Comparison of ENCODE assay signal across 24 cellular contexts in genomic region chr10:85900060-85900459, GRCh38.
A peak's percentile ranks its signal among the peaks of the same experiment; 100 is the strongest.
DNase-seq lines count a peak whose midpoint lies in the region; ATAC-seq, FAIRE-seq and TF ChIP-seq lines count a peak whose summit lies in the region.
"Had no signal": no experiment of that assay in that cellular context is flagged by ENCODE, and none has a peak within 500 bp of the region (broad histone marks: within the 10 kb centered on the region; RNA-seq: fewer than 3 reads in every experiment).

No MANE protein-coding gene starts in this region.

- TF ChIP-seq CTCF in HepG2 (CRISPR knock-in tag; IDR thresholded peaks at IDR 0.05) (no peak), right lobe of liver (IDR thresholded peaks at IDR 0.05) (no peak), neural cell (IDR thresholded peaks at IDR 0.05; ENCODE audit: poor library complexity, severe bottlenecking) (no peak)

- CTCF ChIA-PET in HepG2 (lab: Yijun Ruan, JAX; ENCODE audit: low intra/inter-chr PET ratio, low total read pairs), result no interaction called here

- no peaks in the 10 kb centered on the region for H4K20me1 ChIP-seq in HepG2 (ENCODE audit: insufficient read depth, low read length)
- no peaks in the 10 kb centered on the region for H4K20me1 ChIP-seq in neural cell (ENCODE audit: insufficient read depth)
- H4K20me1 ChIP-seq: BLaER1 had no signal

- in situ Hi-C loops in HepG2 (cut with HindIII; ENCODE audit: extremely low pct_ligation_motif_present, low pct_unique_long_range_greater_than_20kb), result no loop called here

- H2AFZ ChIP-seq in HepG2 (ENCODE audit: low read length) (no peak overlapping the region), neural cell (ENCODE audit: low read depth, low read length) (no peak overlapping the region)
- H2AFZ ChIP-seq: GM23248 had no signal

- POLR2A ChIA-PET in HepG2 (lab: Yijun Ruan, JAX), result no interaction called here

- H3K79me2 ChIP-seq in HepG2 (ENCODE audit: insufficient read depth, low read length) (no peaks in the 10 kb centered on the region), neural cell (replicated peaks; ENCODE audit: insufficient read depth, low read length) (no peaks in the 10 kb centered on the region)

- H3K4me3 ChIP-seq in HepG2 (replicated peaks in 1 of 3; ENCODE audit: insufficient read depth in 1 of 3, low read depth in 2 of 3, low read length in 3 of 3), result no peak overlapping the region
- no peak overlapping the region for H3K4me3 ChIP-seq in right lobe of liver
- H3K4me3 ChIP-seq in neural cell (ENCODE audit: low read length), result peak overlapping the region; percentile 28
- H3K4me3 ChIP-seq: BLaER1, GM12878, GM23248 had no signal

- H3K27ac ChIP-seq in HepG2 (ENCODE audit: extremely low read length, insufficient read depth, low read length) (no peak overlapping the region), right lobe of liver (no peak overlapping the region), neural cell (ENCODE audit: low read length) (no peak overlapping the region)
- H3K27ac ChIP-seq: 22Rv1, BLaER1, C4-2B, GM23248 had no signal

- no peak overlapping the region for H3K9ac ChIP-seq in HepG2 (ENCODE audit: insufficient read depth, low read depth, low read length)
- no peak overlapping the region for H3K9ac ChIP-seq in neural cell (ENCODE audit: low read length)
- H3K9ac ChIP-seq: BLaER1, GM23248 had no signal

- H3K9me2 ChIP-seq in neural cell (ENCODE audit: insufficient read depth, low read length), result no peaks in the 10 kb centered on the region

- no peak overlapping the region for H3K4me2 ChIP-seq in HepG2 (ENCODE audit: low read depth, low read length)
- no peak overlapping the region for H3K4me2 ChIP-seq in neural cell (ENCODE audit: low read length)
- H3K4me2 ChIP-seq: BLaER1 had no signal

- WGBS in HepG2 (ENCODE audit: low lambda C conversion rate), result 11% methylated on average over 6 of the region's 6 CpGs
- WGBS in right lobe of liver (ENCODE audit: insufficient coverage, low coverage, low lambda C conversion rate, missing lambda C conversion rate), result 75% methylated on average over 2 of the region's 6 CpGs

- ATAC-seq in HepG2, result no peak
- ATAC-seq in right lobe of liver, result no peak
- ATAC-seq: CD8-positive, alpha-beta T cell; GM12878 had no signal

- H3K4me1 ChIP-seq in HepG2 (ENCODE audit: insufficient read depth, low read length) (no peaks in the 10 kb centered on the region), right lobe of liver (no peaks in the 10 kb centered on the region)
- H3K4me1 ChIP-seq: BLaER1 had no signal

- TF ChIP-seq EP300 in HepG2 (IDR thresholded peaks at IDR 0.05; ENCODE audit: low read depth in 2 of 2, low read length in 2 of 2), result no peak
- TF ChIP-seq EP300 in HepG2 (CRISPR knock-in tag; IDR thresholded peaks at IDR 0.05; ENCODE audit: borderline replicate concordance), result no peak
- no peak for TF ChIP-seq EP300 in neural cell (conservative IDR thresholded peaks at IDR 0.05; ENCODE audit: poor library complexity, severe bottlenecking)

- H3K27me3 ChIP-seq in HepG2 (ENCODE audit: control insufficient read depth in 1 of 2, insufficient read depth in 2 of 2, low read length in 2 of 2) (0 out of 5 replicates have a peak, but pooled peaks cover 0 to 5% of the 10 kb centered on the region in 2 experiments), right lobe of liver (no peaks in the 10 kb centered on the region), neural cell (ENCODE audit: insufficient read depth, low read depth, low read length) (no peaks in the 10 kb centered on the region)
- H3K27me3 ChIP-seq: BLaER1 had no signal

- FAIRE-seq in HepG2 (lab: Jason Lieb, UNC), result no peak
- FAIRE-seq: A204.1, D721Med, GM12878, GM19239, H1 had no signal

- H3F3A ChIP-seq in neural cell (ENCODE audit: insufficient read depth, low read length, poor library complexity, severe bottlenecking), result no peaks in the 10 kb centered on the region

- H3K36me3 ChIP-seq in HepG2 (replicated peaks in 1 of 2; ENCODE audit: control insufficient read depth in 1 of 2, insufficient read depth in 2 of 2, low read length in 2 of 2), result no peaks in the 10 kb centered on the region
- H3K36me3 ChIP-seq in right lobe of liver, result no peaks in the 10 kb centered on the region
- no peaks in the 10 kb centered on the region for H3K36me3 ChIP-seq in neural cell (ENCODE audit: insufficient read depth, low read length)
- H3K36me3 ChIP-seq: BLaER1 had no signal

- no TSS peak for BruUV-seq in HepG2 (replicated peaks; lab: Mats Ljungman, UMichigan)

- intact Hi-C loops in HepG2 (cut with micrococcal nuclease; ENCODE audit: unreplicated experiment), result no loop called here
- intact Hi-C loops in right lobe of liver (cut with DNase I), result no loop called here

- TF ChIP-seq RAD21 in HepG2 (CRISPR knock-in tag; IDR thresholded peaks at IDR 0.05) (no peak), neural cell (conservative IDR thresholded peaks at IDR 0.05) (no peak)

- TF ChIP-seq POLR2A in HepG2 (IDR thresholded peaks at IDR 0.05; ENCODE audit: insufficient read depth in 1 of 2, low read depth in 2 of 2, low read length in 2 of 2) (no peak), right lobe of liver (IDR thresholded peaks at IDR 0.05) (no peak)

- peak in 2 of 3 experiments; percentile 25 to 72 for DNase-seq in NCI-H1417 (lab: John Stamatoyannopoulos, UW)
- DNase-seq in NCI-H1417 treated with DMSO at 0.1 percent for 48 hours (lab: John Stamatoyannopoulos, UW), result no peak
- DNase-seq in HepG2 (ENCODE audit: low spot score), result no peak
- DNase-seq in right lobe of liver, result no peak
- no peak for DNase-seq in stimulated activated CD4-positive, alpha-beta T cell treated with anti-CD3 and anti-CD28 coated beads, Interleukin-2, amount 100 ng/mL, for 24 hours
- DNase-seq in NCI-H524 treated with DMSO at 0.1 percent for 48 hours (lab: John Stamatoyannopoulos, UW), result no peak
- DNase-seq: CD4-positive, CD25-positive, alpha-beta regulatory T cell; CD8-positive, alpha-beta T cell; DMS 273 treated with DMSO at 0.1 percent for 48 hours; DMS79; EL; GDM1; GM23248; H7; HCEC 1CT had no signal

- no peaks in the 10 kb centered on the region for H3K9me3 ChIP-seq in HepG2 (ENCODE audit: low read length)
- H3K9me3 ChIP-seq in right lobe of liver, result no peaks in the 10 kb centered on the region
- no peaks in the 10 kb centered on the region for H3K9me3 ChIP-seq in neural cell (ENCODE audit: low read length)
- H3K9me3 ChIP-seq: BLaER1 had no signal

TF ChIP-seq in HepG2, 621 proteins besides CTCF, POLR2A, EP300 and RAD21:
- TF ChIP-seq ATAD3A (CRISPR knock-in tag; IDR thresholded peaks at IDR 0.05) (no peak), NONO (IDR thresholded peaks at IDR 0.05) (no peak), NONO (CRISPR knock-in tag; conservative IDR thresholded peaks at IDR 0.05) (no peak), MNT (IDR thresholded peaks at IDR 0.05) (peak; percentile 95)

TF ChIP-seq in neural cell, 6 proteins besides CTCF, POLR2A, EP300 and RAD21:
- peak; percentile 65 for TF ChIP-seq POLR2AphosphoS5 (IDR thresholded peaks at IDR 0.05)
- no peak for TF ChIP-seq TAF1 (IDR thresholded peaks at IDR 0.05; ENCODE audit: low read depth)

Comparison
In these comparisons a context has a peak if more than half of its experiments do, and no peak if none do; other contexts are left out.
1. DNase-seq: peak in NCI-H1417 (2 of 3); none in NCI-H1417 treated with DMSO at 0.1 percent for 48 hours (single experiment), HepG2 (single experiment), right lobe of liver (0 of 3), stimulated activated CD4-positive, alpha-beta T cell treated with anti-CD3 and anti-CD28 coated beads, Interleukin-2, amount 100 ng/mL, for 24 hours (0 of 2) and NCI-H524 treated with DMSO at 0.1 percent for 48 hours (single experiment).